27 cellular contexts compared by ENCODE assay signal in the genomic region with DNA sequence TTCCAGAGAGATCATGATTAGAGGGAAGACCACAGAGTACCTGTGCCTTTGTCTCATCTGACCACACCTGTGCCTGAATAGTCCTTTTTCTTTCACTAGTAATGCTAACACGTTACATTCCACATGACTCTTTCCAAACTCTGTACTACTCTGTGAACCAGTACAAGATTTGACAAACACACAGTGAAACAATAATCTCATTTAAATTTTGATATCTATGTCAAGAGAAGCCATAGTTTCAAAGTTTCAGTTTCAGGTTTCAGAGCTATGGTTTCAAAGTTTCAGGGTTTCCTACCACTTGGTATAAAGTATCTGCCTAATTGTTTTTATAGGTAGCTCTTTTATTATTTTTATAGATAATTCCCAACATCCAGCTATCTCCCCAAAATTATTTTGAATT.
DNase-seq lines count a peak whose midpoint lies in the region; ATAC-seq and TF ChIP-seq lines count a peak whose summit lies in the region.
"Had no signal": no experiment of that assay in that cellular context is flagged by ENCODE, and none has a peak within 500 bp of the region (broad histone marks: within the 10 kb centered on the region; RNA-seq: fewer than 3 reads in every experiment).

No MANE protein-coding gene starts in this region.

- no peak overlapping the region for H3K27ac ChIP-seq in Peyer's patch
- H3K27ac ChIP-seq: 22Rv1, ascending aorta, esophagus squamous epithelium, SJSA1, tibial nerve had no signal

- H3K27me3 ChIP-seq in Peyer's patch = no peaks in the 10 kb centered on the region
- H3K27me3 ChIP-seq: ascending aorta, esophagus squamous epithelium, SJSA1, tibial nerve had no signal

- H3K4me3 ChIP-seq in Peyer's patch = no peak overlapping the region
- H3K4me3 ChIP-seq: ascending aorta, esophagus squamous epithelium, SJSA1, tibial nerve had no signal

- no peaks in the 10 kb centered on the region for H3K4me1 ChIP-seq in Peyer's patch

- no peak for TF ChIP-seq POLR2A in Peyer's patch (IDR thresholded peaks at IDR 0.05)

- H3K4me3 Mint-ChIP-seq in activated T-helper 17 cell treated with anti-CD3 and anti-CD28 coated beads, Interleukin-2, amount 50 U/mL, for 72 hours = no peak overlapping the region
- H3K4me3 Mint-ChIP-seq: activated T-cell treated with anti-CD3 and anti-CD28 coated beads, Interleukin-2, amount 50 U/mL, for 72 hours; CD14-positive monocyte; nephron had no signal

- no peaks in the 10 kb centered on the region for H3K9me3 ChIP-seq in Peyer's patch
- H3K9me3 ChIP-seq: ascending aorta, esophagus squamous epithelium, SJSA1, tibial nerve had no signal

- peak; percentile 76 to 87 for ATAC-seq in activated CD4-positive, CD25-positive, alpha-beta regulatory T cell treated with anti-CD3 and anti-CD28 coated beads, Interleukin-2, amount 50 U/mL, for 24 hours
- ATAC-seq in GM18907 (IDR thresholded peaks at IDR 0.05; ENCODE audit: unreplicated experiment) (peak; percentile 51), HG03103 (IDR thresholded peaks at IDR 0.05; ENCODE audit: low read depth, unreplicated experiment) (peak; percentile 51), SK-N-SH treated with all-trans-retinoic acid at 6 μM for 48 hours (no peak)
- ATAC-seq in activated T-helper 17 cell treated with anti-CD3 and anti-CD28 coated beads, Interleukin-2, amount 50 U/mL, for 72 hours (replicated peaks) = peak; percentile 81

- no peaks in the 10 kb centered on the region for H3K9me3 Mint-ChIP-seq in activated T-helper 17 cell treated with anti-CD3 and anti-CD28 coated beads, Interleukin-2, amount 50 U/mL, for 72 hours
- H3K9me3 Mint-ChIP-seq: activated T-cell treated with anti-CD3 and anti-CD28 coated beads, Interleukin-2, amount 50 U/mL, for 72 hours; nephron had no signal

- no peak for TF ChIP-seq CTCF in Peyer's patch (IDR thresholded peaks at IDR 0.05)

- H3K36me3 Mint-ChIP-seq in activated T-helper 17 cell treated with anti-CD3 and anti-CD28 coated beads, Interleukin-2, amount 50 U/mL, for 72 hours (ENCODE audit: low read depth) = no peaks in the 10 kb centered on the region

- DNase-seq in activated CD4-positive, CD25-positive, alpha-beta regulatory T cell treated with anti-CD3 and anti-CD28 coated beads, Interleukin-2, amount 50 U/mL, for 72 hours = no peak
- DNase-seq in Peyer's patch (no peak), NCI-H748 treated with DMSO at 0.1 percent for 48 hours (lab: John Stamatoyannopoulos, UW) (no peak)
- DNase-seq: activated naive CD4-positive, alpha-beta T cell treated with Interleukin-2 at 50 U/mL for 16 hours; activated T-cell treated with anti-CD3 and anti-CD28 coated beads, Interleukin-2, amount 50 U/mL, for 72 hours; caudate nucleus; dermis blood vessel endothelial cell; DND-41; esophagus squamous epithelium; foreskin melanocyte; IMR-90; mammary epithelial cell; NCI-H1092 treated with DMSO at 0.1 percent for 48 hours; NCI-H187; NCI-H526; RPMI8226 had no signal

- no peaks in the 10 kb centered on the region for H3K36me3 ChIP-seq in Peyer's patch
- H3K36me3 ChIP-seq: ascending aorta, esophagus squamous epithelium, SJSA1, tibial nerve had no signal

- H3K27ac Mint-ChIP-seq in activated T-helper 17 cell treated with anti-CD3 and anti-CD28 coated beads, Interleukin-2, amount 50 U/mL, for 72 hours = no peak overlapping the region
- H3K27ac Mint-ChIP-seq: activated T-cell treated with anti-CD3 and anti-CD28 coated beads, Interleukin-2, amount 50 U/mL, for 72 hours; CD14-positive monocyte; nephron had no signal

- no peaks in the 10 kb centered on the region for H3K27me3 Mint-ChIP-seq in activated T-helper 17 cell treated with anti-CD3 and anti-CD28 coated beads, Interleukin-2, amount 50 U/mL, for 72 hours

- H3K4me1 Mint-ChIP-seq in activated T-helper 17 cell treated with anti-CD3 and anti-CD28 coated beads, Interleukin-2, amount 50 U/mL, for 72 hours = peaks cover 35% of the 10 kb centered on the region

TF ChIP-seq in SK-N-SH treated with all-trans-retinoic acid at 6 μM for 48 hours, 23 proteins besides CTCF, POLR2A, EP300 and RAD21:
- TF ChIP-seq RARB (CRISPR knock-in tag; IDR thresholded peaks at IDR 0.05) (no peak), CSRNP3 (CRISPR knock-in tag; IDR thresholded peaks at IDR 0.05) (no peak), CSDC2 (CRISPR knock-in tag; IDR thresholded peaks at IDR 0.05) (no peak), ZNF8 (CRISPR knock-in tag; IDR thresholded peaks at IDR 0.05) (no peak), OSR1 (CRISPR knock-in tag; IDR thresholded peaks at IDR 0.05) (no peak), ZC3H10 (CRISPR knock-in tag; IDR thresholded peaks at IDR 0.05) (no peak), TOX (CRISPR knock-in tag; IDR thresholded peaks at IDR 0.05; ENCODE audit: borderline replicate concordance) (no peak), POU6F1 (CRISPR knock-in tag; IDR thresholded peaks at IDR 0.05; ENCODE audit: borderline replicate concordance, low read depth) (no peak)
